Comparison of ENCODE assay signal across 1 cellular context in the genomic region with DNA sequence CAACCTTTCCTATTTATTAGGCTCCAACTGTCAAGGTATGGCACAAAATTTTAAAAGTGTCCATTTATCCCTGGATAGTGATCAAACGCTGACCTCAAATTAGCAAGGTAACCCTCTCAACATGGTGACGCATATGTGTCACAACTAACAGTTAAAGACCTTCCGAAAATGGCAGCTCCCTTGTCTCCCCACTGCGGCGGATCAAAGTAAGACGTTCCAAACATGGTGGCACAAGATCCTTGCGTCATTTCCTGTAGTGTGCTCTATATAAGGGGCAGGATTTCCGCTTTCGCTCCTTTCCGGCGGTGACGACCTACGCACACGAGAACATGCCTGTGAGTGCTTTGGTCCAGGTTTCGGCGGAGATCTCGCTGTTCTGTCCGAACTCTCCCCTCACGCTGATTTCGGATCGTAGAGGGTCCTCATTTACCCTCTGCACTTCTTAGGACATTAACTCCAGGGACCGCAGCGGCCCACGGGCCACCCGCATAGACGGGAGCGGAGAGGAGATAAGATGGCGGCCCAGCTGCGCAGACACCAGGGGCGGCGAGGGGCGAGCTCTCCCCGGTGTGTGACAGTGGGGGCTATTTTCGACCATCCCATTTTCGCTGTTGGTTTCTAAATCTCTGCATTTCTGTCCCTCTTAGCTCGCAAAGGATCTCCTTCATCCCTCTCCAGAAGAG.
TF ChIP-seq lines count a peak whose summit lies in the region.

A gene (plus strand): TSS at position 295 of the 683 bp plus-strand sequence. CDS start 35 bp downstream, at position 330.

TF ChIP-seq in HepG2, 621 proteins besides CTCF, POLR2A, EP300 and RAD21 (continued from another document and continues in another):
- TF ChIP-seq SNAPC2 (CRISPR knock-in tag; IDR thresholded peaks at IDR 0.05) (0 out of 2 replicates have a peak, but pooled peaks have one; percentile 29), HNRNPH1 (optimal IDR thresholded peaks at IDR 0.05; ENCODE audit: low read depth, low read length) (no peak), POLR2AphosphoS5 (IDR thresholded peaks at IDR 0.05; ENCODE audit: low read depth, low read length) (peak; percentile 100), ZNF44 (CRISPR knock-in tag; IDR thresholded peaks at IDR 0.05) (peak; percentile 38; the same call in 1 of the 2 replicates), FOXM1 (CRISPR knock-in tag; IDR thresholded peaks at IDR 0.05) (no peak), CHD4 (IDR thresholded peaks at IDR 0.05; ENCODE audit: borderline replicate concordance, low read length) (no peak), ZBTB21 (CRISPR knock-in tag; IDR thresholded peaks at IDR 0.05) (peak; percentile 89), HMG20A (CRISPR knock-in tag; IDR thresholded peaks at IDR 0.05; ENCODE audit: borderline replicate concordance) (peak; percentile 39; the same call in 1 of the 2 replicates), YEATS2 (CRISPR knock-in tag; IDR thresholded peaks at IDR 0.05; ENCODE audit: borderline replicate concordance) (peak; percentile 98), FOXP1 (IDR thresholded peaks at IDR 0.05) (no peak), FOXP1 (CRISPR knock-in tag; IDR thresholded peaks at IDR 0.05) (no peak), MAFK (conservative IDR thresholded peaks at IDR 0.05 in 1 of 2, IDR thresholded peaks at IDR 0.05 in 1 of 2; ENCODE audit: low read length in 2 of 2) (no peak), ZNF782 (CRISPR knock-in tag; IDR thresholded peaks at IDR 0.05; ENCODE audit: borderline replicate concordance) (peak; percentile 62; the same call in 1 of the 2 replicates), CREM (IDR thresholded peaks at IDR 0.05) (peak; percentile 99), CREM (CRISPR knock-in tag; IDR thresholded peaks at IDR 0.05) (peak; percentile 27; the same call in 1 of the 2 replicates), RELA (CRISPR knock-in tag; IDR thresholded peaks at IDR 0.05) (no peak), ZNF589 (CRISPR knock-in tag; conservative IDR thresholded peaks at IDR 0.05) (no peak), ZNF543 (CRISPR knock-in tag; IDR thresholded peaks at IDR 0.05) (peak; percentile 86), ZNF737 (CRISPR knock-in tag; IDR thresholded peaks at IDR 0.05; ENCODE audit: borderline replicate concordance) (0 out of 2 replicates have a peak, but pooled peaks have one; percentile 76), RAD51 (IDR thresholded peaks at IDR 0.05; ENCODE audit: borderline replicate concordance) (no peak)
- TF ChIP-seq, protein P1, sequence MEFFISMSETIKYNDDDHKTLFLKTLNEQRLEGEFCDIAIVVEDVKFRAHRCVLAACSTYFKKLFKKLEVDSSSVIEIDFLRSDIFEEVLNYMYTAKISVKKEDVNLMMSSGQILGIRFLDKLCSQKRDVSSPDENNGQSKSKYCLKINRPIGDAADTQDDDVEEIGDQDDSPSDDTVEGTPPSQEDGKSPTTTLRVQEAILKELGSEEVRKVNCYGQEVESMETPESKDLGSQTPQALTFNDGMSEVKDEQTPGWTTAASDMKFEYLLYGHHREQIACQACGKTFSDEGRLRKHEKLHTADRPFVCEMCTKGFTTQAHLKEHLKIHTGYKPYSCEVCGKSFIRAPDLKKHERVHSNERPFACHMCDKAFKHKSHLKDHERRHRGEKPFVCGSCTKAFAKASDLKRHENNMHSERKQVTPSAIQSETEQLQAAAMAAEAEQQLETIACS (CRISPR knock-in tag; IDR thresholded peaks at IDR 0.05), result no peak
- TF ChIP-seq, protein P2, sequence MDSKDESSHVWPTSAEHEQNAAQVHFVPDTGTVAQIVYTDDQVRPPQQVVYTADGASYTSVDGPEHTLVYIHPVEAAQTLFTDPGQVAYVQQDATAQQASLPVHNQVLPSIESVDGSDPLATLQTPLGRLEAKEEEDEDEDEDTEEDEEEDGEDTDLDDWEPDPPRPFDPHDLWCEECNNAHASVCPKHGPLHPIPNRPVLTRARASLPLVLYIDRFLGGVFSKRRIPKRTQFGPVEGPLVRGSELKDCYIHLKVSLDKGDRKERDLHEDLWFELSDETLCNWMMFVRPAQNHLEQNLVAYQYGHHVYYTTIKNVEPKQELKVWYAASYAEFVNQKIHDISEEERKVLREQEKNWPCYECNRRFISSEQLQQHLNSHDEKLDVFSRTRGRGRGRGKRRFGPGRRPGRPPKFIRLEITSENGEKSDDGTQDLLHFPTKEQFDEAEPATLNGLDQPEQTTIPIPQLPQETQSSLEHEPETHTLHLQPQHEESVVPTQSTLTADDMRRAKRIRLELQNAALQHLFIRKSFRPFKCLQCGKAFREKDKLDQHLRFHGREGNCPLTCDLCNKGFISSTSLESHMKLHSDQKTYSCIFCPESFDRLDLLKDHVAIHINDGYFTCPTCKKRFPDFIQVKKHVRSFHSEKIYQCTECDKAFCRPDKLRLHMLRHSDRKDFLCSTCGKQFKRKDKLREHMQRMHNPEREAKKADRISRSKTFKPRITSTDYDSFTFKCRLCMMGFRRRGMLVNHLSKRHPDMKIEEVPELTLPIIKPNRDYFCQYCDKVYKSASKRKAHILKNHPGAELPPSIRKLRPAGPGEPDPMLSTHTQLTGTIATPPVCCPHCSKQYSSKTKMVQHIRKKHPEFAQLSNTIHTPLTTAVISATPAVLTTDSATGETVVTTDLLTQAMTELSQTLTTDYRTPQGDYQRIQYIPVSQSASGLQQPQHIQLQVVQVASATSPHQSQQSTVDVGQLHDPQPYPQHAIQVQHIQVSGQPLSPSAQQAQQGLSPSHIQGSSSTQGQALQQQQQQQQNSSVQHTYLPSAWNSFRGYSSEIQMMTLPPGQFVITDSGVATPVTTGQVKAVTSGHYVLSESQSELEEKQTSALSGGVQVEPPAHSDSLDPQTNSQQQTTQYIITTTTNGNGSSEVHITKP (CRISPR knock-in tag; IDR thresholded peaks at IDR 0.05; ENCODE audit: low read depth), result peak; percentile 95
- TF ChIP-seq, protein P3, sequence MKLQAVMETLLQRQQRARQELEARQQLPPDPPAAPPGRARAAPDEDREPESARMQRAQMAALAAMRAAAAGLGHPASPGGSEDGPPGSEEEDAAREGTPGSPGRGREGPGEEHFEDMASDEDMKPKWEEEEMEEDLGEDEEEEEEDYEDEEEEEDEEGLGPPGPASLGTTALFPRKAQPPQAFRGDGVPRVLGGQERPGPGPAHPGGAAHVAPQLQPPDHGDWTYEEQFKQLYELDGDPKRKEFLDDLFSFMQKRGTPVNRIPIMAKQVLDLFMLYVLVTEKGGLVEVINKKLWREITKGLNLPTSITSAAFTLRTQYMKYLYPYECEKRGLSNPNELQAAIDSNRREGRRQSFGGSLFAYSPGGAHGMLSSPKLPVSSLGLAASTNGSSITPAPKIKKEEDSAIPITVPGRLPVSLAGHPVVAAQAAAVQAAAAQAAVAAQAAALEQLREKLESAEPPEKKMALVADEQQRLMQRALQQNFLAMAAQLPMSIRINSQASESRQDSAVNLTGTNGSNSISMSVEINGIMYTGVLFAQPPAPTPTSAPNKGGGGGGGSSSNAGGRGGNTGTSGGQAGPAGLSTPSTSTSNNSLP (IDR thresholded peaks at IDR 0.05; ENCODE audit: low read depth, low read length), result no peak
- TF ChIP-seq, protein P4, sequence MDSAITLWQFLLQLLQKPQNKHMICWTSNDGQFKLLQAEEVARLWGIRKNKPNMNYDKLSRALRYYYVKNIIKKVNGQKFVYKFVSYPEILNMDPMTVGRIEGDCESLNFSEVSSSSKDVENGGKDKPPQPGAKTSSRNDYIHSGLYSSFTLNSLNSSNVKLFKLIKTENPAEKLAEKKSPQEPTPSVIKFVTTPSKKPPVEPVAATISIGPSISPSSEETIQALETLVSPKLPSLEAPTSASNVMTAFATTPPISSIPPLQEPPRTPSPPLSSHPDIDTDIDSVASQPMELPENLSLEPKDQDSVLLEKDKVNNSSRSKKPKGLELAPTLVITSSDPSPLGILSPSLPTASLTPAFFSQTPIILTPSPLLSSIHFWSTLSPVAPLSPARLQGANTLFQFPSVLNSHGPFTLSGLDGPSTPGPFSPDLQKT (CRISPR knock-in tag; IDR thresholded peaks at IDR 0.05; ENCODE audit: borderline replicate concordance), result no peak
- TF ChIP-seq, protein P5, sequence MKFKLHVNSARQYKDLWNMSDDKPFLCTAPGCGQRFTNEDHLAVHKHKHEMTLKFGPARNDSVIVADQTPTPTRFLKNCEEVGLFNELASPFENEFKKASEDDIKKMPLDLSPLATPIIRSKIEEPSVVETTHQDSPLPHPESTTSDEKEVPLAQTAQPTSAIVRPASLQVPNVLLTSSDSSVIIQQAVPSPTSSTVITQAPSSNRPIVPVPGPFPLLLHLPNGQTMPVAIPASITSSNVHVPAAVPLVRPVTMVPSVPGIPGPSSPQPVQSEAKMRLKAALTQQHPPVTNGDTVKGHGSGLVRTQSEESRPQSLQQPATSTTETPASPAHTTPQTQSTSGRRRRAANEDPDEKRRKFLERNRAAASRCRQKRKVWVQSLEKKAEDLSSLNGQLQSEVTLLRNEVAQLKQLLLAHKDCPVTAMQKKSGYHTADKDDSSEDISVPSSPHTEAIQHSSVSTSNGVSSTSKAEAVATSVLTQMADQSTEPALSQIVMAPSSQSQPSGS (CRISPR knock-in tag; IDR thresholded peaks at IDR 0.05), result peak; percentile 77
- TF ChIP-seq, protein P6, sequence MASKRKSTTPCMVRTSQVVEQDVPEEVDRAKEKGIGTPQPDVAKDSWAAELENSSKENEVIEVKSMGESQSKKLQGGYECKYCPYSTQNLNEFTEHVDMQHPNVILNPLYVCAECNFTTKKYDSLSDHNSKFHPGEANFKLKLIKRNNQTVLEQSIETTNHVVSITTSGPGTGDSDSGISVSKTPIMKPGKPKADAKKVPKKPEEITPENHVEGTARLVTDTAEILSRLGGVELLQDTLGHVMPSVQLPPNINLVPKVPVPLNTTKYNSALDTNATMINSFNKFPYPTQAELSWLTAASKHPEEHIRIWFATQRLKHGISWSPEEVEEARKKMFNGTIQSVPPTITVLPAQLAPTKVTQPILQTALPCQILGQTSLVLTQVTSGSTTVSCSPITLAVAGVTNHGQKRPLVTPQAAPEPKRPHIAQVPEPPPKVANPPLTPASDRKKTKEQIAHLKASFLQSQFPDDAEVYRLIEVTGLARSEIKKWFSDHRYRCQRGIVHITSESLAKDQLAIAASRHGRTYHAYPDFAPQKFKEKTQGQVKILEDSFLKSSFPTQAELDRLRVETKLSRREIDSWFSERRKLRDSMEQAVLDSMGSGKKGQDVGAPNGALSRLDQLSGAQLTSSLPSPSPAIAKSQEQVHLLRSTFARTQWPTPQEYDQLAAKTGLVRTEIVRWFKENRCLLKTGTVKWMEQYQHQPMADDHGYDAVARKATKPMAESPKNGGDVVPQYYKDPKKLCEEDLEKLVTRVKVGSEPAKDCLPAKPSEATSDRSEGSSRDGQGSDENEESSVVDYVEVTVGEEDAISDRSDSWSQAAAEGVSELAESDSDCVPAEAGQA (IDR thresholded peaks at IDR 0.05; ENCODE audit: low read depth), result peak; percentile 99
- TF ChIP-seq, protein P6 (CRISPR knock-in tag; IDR thresholded peaks at IDR 0.05; ENCODE audit: borderline replicate concordance), result no peak
- TF ChIP-seq, protein P7, sequence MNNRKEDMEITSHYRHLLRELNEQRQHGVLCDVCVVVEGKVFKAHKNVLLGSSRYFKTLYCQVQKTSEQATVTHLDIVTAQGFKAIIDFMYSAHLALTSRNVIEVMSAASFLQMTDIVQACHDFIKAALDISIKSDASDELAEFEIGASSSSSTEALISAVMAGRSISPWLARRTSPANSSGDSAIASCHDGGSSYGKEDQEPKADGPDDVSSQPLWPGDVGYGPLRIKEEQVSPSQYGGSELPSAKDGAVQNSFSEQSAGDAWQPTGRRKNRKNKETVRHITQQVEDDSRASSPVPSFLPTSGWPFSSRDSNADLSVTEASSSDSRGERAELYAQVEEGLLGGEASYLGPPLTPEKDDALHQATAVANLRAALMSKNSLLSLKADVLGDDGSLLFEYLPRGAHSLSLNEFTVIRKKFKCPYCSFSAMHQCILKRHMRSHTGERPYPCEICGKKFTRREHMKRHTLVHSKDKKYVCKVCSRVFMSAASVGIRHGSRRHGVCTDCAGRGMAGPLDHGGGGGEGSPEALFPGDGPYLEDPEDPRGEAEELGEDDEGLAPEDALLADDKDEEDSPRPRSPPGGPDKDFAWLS (CRISPR knock-in tag; IDR thresholded peaks at IDR 0.05; ENCODE audit: borderline replicate concordance), result no peak
- TF ChIP-seq, protein P8, sequence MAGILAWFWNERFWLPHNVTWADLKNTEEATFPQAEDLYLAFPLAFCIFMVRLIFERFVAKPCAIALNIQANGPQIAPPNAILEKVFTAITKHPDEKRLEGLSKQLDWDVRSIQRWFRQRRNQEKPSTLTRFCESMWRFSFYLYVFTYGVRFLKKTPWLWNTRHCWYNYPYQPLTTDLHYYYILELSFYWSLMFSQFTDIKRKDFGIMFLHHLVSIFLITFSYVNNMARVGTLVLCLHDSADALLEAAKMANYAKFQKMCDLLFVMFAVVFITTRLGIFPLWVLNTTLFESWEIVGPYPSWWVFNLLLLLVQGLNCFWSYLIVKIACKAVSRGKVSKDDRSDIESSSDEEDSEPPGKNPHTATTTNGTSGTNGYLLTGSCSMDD (CRISPR knock-in tag; IDR thresholded peaks at IDR 0.05), result no peak
- TF ChIP-seq, protein P9, sequence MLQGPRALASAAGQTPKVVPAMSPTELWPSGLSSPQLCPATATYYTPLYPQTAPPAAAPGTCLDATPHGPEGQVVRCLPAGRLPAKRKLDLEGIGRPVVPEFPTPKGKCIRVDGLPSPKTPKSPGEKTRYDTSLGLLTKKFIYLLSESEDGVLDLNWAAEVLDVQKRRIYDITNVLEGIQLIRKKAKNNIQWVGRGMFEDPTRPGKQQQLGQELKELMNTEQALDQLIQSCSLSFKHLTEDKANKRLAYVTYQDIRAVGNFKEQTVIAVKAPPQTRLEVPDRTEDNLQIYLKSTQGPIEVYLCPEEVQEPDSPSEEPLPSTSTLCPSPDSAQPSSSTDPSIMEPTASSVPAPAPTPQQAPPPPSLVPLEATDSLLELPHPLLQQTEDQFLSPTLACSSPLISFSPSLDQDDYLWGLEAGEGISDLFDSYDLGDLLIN (CRISPR knock-in tag; IDR thresholded peaks at IDR 0.05; ENCODE audit: borderline replicate concordance), result peak; percentile 27; the same call in 1 of the 2 replicates
